Comparison of ENCODE assay signal across 22 cellular contexts in the genomic region with DNA sequence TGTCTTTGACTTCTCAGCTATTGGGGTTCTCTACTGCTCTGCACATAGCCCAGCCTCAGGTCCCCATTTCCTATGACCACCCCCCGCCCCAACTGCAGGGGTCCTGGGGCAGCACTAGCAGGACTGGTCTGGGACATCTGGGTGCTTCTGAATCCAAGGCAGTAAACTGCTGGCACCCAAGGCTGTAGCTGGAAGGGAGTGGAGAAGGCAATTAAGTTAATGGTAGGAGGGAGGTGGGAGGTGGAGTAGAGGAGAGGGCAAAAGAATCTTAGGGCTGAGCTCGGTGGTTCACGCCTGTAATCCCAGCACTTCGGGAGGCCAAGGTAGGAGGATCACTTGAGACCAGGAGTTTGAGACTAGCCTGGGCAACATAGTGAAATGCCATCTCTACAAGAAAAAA. TPM values are rescaled to one million over a fixed set of nuclear protein-coding genes. Genes with fewer than 3 reads are reported as not detected.
"Had no signal": no experiment of that assay in that cellular context is flagged by ENCODE, and none has a peak within 500 bp of the region (broad histone marks: within the 10 kb centered on the region; RNA-seq: fewer than 3 reads in every experiment).

No MANE protein-coding gene starts in this region.

- H3K9me3 ChIP-seq: esophagus muscularis mucosa, gastroesophageal sphincter, prostate gland, sigmoid colon, stomach, thyroid gland had no signal

- DNase-seq: cerebellar nuclear complex; cortex of kidney; effector CD4-positive, alpha-beta T cell; foreskin keratinocyte; heart right ventricle; hippocampal formation; kidney glomerular epithelial cell; right cardiac atrium; sigmoid colon; stimulated activated CD4-positive, alpha-beta T cell treated with anti-CD3 and anti-CD28 coated beads, Interleukin-2, amount 100 ng/mL, for 24 hours; stimulated activated CD4-positive, alpha-beta T cell treated with anti-CD3 and anti-CD28 coated beads, Interleukin-4, amount 100 ng/mL, for 24 hours; stimulated activated naive CD4-positive, alpha-beta T cell treated with Interleukin-2 at 50 U/mL for 16 hours; stomach; thyroid gland had no signal

- H3K36me3 ChIP-seq: esophagus muscularis mucosa, gastroesophageal sphincter, heart right ventricle, neural progenitor cell, prostate gland, sigmoid colon had no signal

- H3K4me1 ChIP-seq: esophagus muscularis mucosa, foreskin keratinocyte, gastroesophageal sphincter, heart right ventricle, neural progenitor cell, prostate gland, sigmoid colon, stomach, thyroid gland had no signal

- H3K27ac ChIP-seq: esophagus muscularis mucosa, foreskin keratinocyte, gastroesophageal sphincter, heart right ventricle, neural progenitor cell, prostate gland, sigmoid colon, stomach, thyroid gland had no signal

- H3K27me3 ChIP-seq: foreskin keratinocyte, heart right ventricle, neural progenitor cell, sigmoid colon, stomach, thyroid gland had no signal

- H3K4me3 ChIP-seq: esophagus muscularis mucosa, gastroesophageal sphincter, heart right ventricle, lung, neural progenitor cell, prostate gland, sigmoid colon, stomach, thyroid gland had no signal

- ATAC-seq: foreskin keratinocyte; gastroesophageal sphincter; heart right ventricle; naive thymus-derived CD4-positive, alpha-beta T cell; right cardiac atrium; stimulated activated effector memory CD8-positive, alpha-beta T cell treated with anti-CD3 and anti-CD28 coated beads, Interleukin-12 subunit alpha, Interleukin-12 subunit beta, amount 100 ng/mL, for 72 hours had no signal

RNA-seq across cellular contexts. Expression of a gene that starts 11.5 kb away (rescaled TPM):
- total RNA-seq: temporal lobe had no signal
